Comparison of ENCODE assay signal across 11 cellular contexts in the genomic region with DNA sequence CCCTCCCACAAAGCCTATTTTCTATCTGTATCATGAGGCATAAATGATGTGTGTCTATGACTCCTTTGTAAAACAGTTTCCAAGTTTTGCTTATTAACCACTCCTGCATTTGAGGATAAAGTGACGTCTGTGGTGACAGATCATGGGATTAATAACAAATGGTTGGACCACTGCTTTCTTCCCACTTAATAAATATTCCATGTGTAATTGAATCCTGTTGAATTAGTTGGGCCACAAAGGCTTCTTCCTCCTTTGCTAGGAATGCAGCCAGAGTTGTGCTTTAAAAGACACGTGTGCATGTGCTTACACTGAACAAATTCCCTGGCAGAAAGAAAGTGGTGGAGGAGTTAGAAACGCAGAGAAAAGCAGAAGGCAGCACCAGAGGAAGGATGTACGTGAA.
"Had no signal": no experiment of that assay in that cellular context is flagged by ENCODE, and none has a peak within 500 bp of the region (broad histone marks: within the 10 kb centered on the region; RNA-seq: fewer than 3 reads in every experiment).

No MANE protein-coding gene starts in this region.

- H3K27ac ChIP-seq: cardiac muscle cell, colonic mucosa, left lung, skin epidermis had no signal

- H3K27me3 ChIP-seq: cardiac muscle cell, colonic mucosa, left lung, stomach had no signal

- H3K9me3 ChIP-seq: colonic mucosa, left lung, stomach had no signal

- H3K4me3 ChIP-seq: cardiac muscle cell, colonic mucosa, left lung, skin epidermis, stomach had no signal

- H3K36me3 ChIP-seq: cardiac muscle cell, colonic mucosa, left lung, stomach had no signal

- DNase-seq: activated CD4-positive, alpha-beta T cell treated with anti-CD3 and anti-CD28 coated beads for 48 hours; activated CD8-positive, alpha-beta memory T cell treated with anti-CD3 and anti-CD28 coated beads, Interleukin-2, amount 50 U/mL, for 48 hours; activated CD8-positive, alpha-beta T cell treated with anti-CD3 and anti-CD28 coated beads, Interleukin-2, amount 10 ng/mL, durations not matched to agents 7 days and 5 days; activated naive CD8-positive, alpha-beta T cell treated with anti-CD3 and anti-CD28 coated beads, Interleukin-2, amount 10 ng/mL, durations not matched to agents 7 days and 5 days; colonic mucosa; effector CD8-positive, alpha-beta T cell; glutamatergic neuron; left lung; stomach had no signal

- H3K4me1 ChIP-seq: colonic mucosa, left lung had no signal

- ATAC-seq: activated CD8-positive, alpha-beta T cell treated with anti-CD3 and anti-CD28 coated beads, Interleukin-2, amount 10 ng/mL, durations not matched to agents 7 days and 5 days; left lung had no signal
